In the genomic region with DNA sequence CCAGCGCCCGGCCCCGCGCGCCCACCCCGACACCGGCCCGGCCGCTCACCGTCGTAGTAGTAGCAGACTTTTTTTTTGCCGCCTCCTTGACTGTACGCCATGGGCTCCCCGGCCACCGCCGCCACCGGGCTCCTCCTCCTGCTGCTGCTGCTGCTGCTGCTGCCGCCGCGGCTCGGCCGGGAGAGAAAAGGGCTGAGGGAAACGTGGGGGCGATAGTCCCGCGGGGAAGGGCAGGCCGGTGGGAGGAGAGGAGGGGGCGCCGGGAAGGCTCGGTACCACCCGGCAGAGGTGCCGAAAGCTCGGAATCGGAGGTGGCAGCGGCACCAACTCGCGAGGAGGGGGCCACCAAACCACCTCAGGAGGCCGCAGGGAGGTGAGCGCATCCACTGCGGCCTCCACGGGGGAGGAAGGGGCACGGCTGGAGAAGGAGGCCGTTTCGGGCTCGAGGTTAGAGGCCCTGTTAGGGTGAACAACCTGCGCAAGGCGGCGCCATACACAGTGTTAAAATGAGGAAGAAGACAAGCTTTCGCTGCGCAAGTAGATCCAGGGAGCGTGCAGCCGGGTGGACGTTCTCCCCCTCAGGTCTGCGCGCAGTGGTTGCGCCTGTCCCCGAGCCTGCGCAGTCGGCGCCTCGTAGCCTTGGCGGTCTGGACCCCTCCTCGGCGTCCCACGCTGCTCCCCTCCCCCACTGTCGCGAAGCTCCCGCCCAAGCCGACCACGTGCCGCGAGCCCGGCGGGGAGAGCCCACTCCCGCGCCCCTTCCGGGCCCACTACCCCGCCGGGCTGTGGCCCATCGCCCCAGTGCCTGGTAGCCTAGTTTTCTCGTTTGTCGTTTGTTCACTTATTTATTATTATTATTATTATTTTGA, we compare ENCODE assay signal across 8 cellular contexts. TPM values are rescaled to one million over a fixed set of nuclear protein-coding genes. Genes with fewer than 3 reads are reported as not detected.
A peak's percentile ranks its signal among the peaks of the same experiment; 100 is the strongest.
DNase-seq lines count a peak whose midpoint lies in the region; ATAC-seq and TF ChIP-seq lines count a peak whose summit lies in the region.

HDAC2 (minus strand) TSS at position 341 of the 869 bp plus-strand sequence; CDS start at position 101, 240 bp downstream.

- H3K4me1 Mint-ChIP-seq in activated T-helper 17 cell treated with anti-CD3 and anti-CD28 coated beads, Interleukin-2, amount 50 U/mL, for 72 hours = peaks cover 22% of the 10 kb centered on the region
- peaks cover 23 to 27% of the 10 kb centered on the region in 2 donors for H3K4me1 Mint-ChIP-seq in natural killer cell

- H3K4me2 ChIP-seq in DND-41 (ENCODE audit: insufficient read depth, low read length) = peak within 1 kb of the TSS; percentile 90

- TF ChIP-seq CTCF in DND-41 (IDR thresholded peaks at IDR 0.05; ENCODE audit: borderline replicate concordance, extremely low read depth, low read length, poor library complexity, severe bottlenecking) (peak; percentile 18), fibroblast of mammary gland (conservative IDR thresholded peaks at IDR 0.05; ENCODE audit: control insufficient read depth, insufficient read depth, low read depth, low read length) (no peak), natural killer cell (IDR thresholded peaks at IDR 0.05) (no peak)

- H3K27ac Mint-ChIP-seq in activated T-helper 17 cell treated with anti-CD3 and anti-CD28 coated beads, Interleukin-2, amount 50 U/mL, for 72 hours = peak within 1 kb of the TSS; percentile 98
- H3K27ac Mint-ChIP-seq in natural killer cell = peak within 1 kb of the TSS; percentile 85 to 95

- peak within 1 kb of the TSS; percentile 96 for H2AFZ ChIP-seq in DND-41 (ENCODE audit: low read depth, low read length)

- H3K4me3 ChIP-seq in DND-41 (ENCODE audit: low read depth in 1 of 2, low read length in 2 of 2) (peak within 1 kb of the TSS; percentile 79 to 80), fibroblast of mammary gland (ENCODE audit: control insufficient read depth, low read depth, low read length) (peak within 1 kb of the TSS; percentile 95)

- intact Hi-C loops in natural killer cell (cut with micrococcal nuclease) = no loop called here

- in situ Hi-C loops in KBM-7 (cut with MboI; ENCODE audit: low pct_unique_long_range_greater_than_20kb, low sequenced_read_pairs) = no loop called here

- H3K9me3 ChIP-seq in DND-41 (ENCODE audit: insufficient read depth, low read length, severe bottlenecking) = no peaks in the 10 kb centered on the region

- H3K9me3 Mint-ChIP-seq in activated T-helper 17 cell treated with anti-CD3 and anti-CD28 coated beads, Interleukin-2, amount 50 U/mL, for 72 hours = no peaks in the 10 kb centered on the region
- H3K9me3 Mint-ChIP-seq in natural killer cell = no peaks in the 10 kb centered on the region

- ATAC-seq in DND-41 (ENCODE audit: insufficient read depth, low read depth) = peak; percentile 77
- ATAC-seq in GM21717 (IDR thresholded peaks at IDR 0.05; ENCODE audit: unreplicated experiment) = peak; percentile 84
- ATAC-seq in activated T-helper 17 cell treated with anti-CD3 and anti-CD28 coated beads, Interleukin-2, amount 50 U/mL, for 72 hours (replicated peaks) = peak; percentile 78
- peak; percentile 76 to 87 (median 79) for ATAC-seq in natural killer cell
- ATAC-seq in stimulated activated naive CD8-positive, alpha-beta T cell treated with anti-CD3 and anti-CD28 coated beads, Interleukin-15, Interleukin-2, amounts not matched to agents 100 U/mL and 50 U/mL, for 24 hours = peak; percentile 82

- H3K4me1 ChIP-seq in DND-41 (ENCODE audit: insufficient read depth, low read length) = peaks cover 43% of the 10 kb centered on the region

- H3K36me3 Mint-ChIP-seq in activated T-helper 17 cell treated with anti-CD3 and anti-CD28 coated beads, Interleukin-2, amount 50 U/mL, for 72 hours (ENCODE audit: low read depth) = peaks cover 6% of the 10 kb centered on the region
- no peaks in the 10 kb centered on the region for H3K36me3 Mint-ChIP-seq in natural killer cell

- H3K27me3 ChIP-seq in DND-41 (ENCODE audit: insufficient read depth, low read length, poor library complexity) = no peaks in the 10 kb centered on the region

- DNase-seq in DND-41 = peak; percentile 91
- peak; percentile 94 for DNase-seq in KBM-7
- DNase-seq in RPMI8226 = peak; percentile 88
- DNase-seq in fibroblast of mammary gland (ENCODE audit: low read depth) = peak; percentile 77
- peak; percentile 80 for DNase-seq in natural killer cell
- peak; percentile 92 for DNase-seq in stimulated activated naive CD8-positive, alpha-beta T cell treated with anti-CD3 and anti-CD28 coated beads, Interleukin-15, Interleukin-2, amounts not matched to agents 100 U/mL and 50 U/mL, for 24 hours

- H4K20me1 ChIP-seq in DND-41 (ENCODE audit: insufficient read depth, low read length) = peaks cover 40% of the 10 kb centered on the region

- no peaks in the 10 kb centered on the region for H3K27me3 Mint-ChIP-seq in activated T-helper 17 cell treated with anti-CD3 and anti-CD28 coated beads, Interleukin-2, amount 50 U/mL, for 72 hours
- peaks cover 0 to under 1% of the 10 kb centered on the region in 2 donors for H3K27me3 Mint-ChIP-seq in natural killer cell (ENCODE audit: low read depth in 2 of 2)

- H3K27ac ChIP-seq in DND-41 (ENCODE audit: low read length) = peak within 1 kb of the TSS; percentile 98

- no peaks in the 10 kb centered on the region; the same call in 1 of the 2 replicates for H3K36me3 ChIP-seq in DND-41 (ENCODE audit: insufficient read depth, low read length)

- H3K9ac ChIP-seq in DND-41 (ENCODE audit: low read depth, low read length) = peak within 1 kb of the TSS; percentile 91

- H3K4me3 Mint-ChIP-seq in activated T-helper 17 cell treated with anti-CD3 and anti-CD28 coated beads, Interleukin-2, amount 50 U/mL, for 72 hours = peak within 1 kb of the TSS; percentile 98
- H3K4me3 Mint-ChIP-seq in natural killer cell = peak within 1 kb of the TSS; percentile 96

- H3K79me2 ChIP-seq in DND-41 (ENCODE audit: insufficient read depth, low read length) = peaks cover 61% of the 10 kb centered on the region

RNA-seq across cellular contexts. Expression of gene HDAC2, which starts in this region (rescaled TPM):
- total RNA-seq in activated T-helper 17 cell treated with anti-CD3 and anti-CD28 coated beads, Interleukin-2, amount 50 U/mL, for 72 hours = 10 to 100 TPM; 53.9 to 95.7 TPM
- 10 to 100 TPM; 55.1 to 74.5 (median 60.8) TPM for total RNA-seq in natural killer cell

Comparison
In these comparisons a context has a peak if more than half of its experiments do, and no peak if none do; other contexts are left out.
1. Peak in every context shown above with its lines: DNase-seq, ATAC-seq, H3K4me3 ChIP-seq and H3K27ac ChIP-seq.